In the genomic region with DNA sequence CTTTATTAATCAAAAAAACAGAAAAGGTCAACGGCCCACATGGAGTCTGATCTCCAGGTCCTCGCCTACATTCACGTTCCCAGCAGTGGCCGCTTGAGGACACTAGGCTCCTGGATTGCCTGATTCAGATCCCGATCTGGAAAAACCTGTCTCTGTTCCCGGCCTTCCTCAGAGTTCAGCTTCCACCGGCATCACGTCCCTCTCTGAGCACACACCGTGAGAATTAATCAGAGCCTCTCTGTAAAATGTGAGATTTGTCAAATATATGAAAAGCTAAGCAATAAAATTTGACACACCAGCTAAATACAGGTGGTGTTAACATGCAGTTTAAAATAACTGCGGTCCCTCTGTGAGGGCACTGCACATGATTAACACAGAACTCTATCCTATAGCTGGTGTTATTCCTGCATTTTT, we compare ENCODE assay signal across 8 cellular contexts.
DNase-seq lines count a peak whose midpoint lies in the region; ATAC-seq and TF ChIP-seq lines count a peak whose summit lies in the region.

No MANE protein-coding gene starts in this region.

- peaks cover 23% of the 10 kb centered on the region for H3K4me1 ChIP-seq in foreskin keratinocyte

- H3K36me3 ChIP-seq in MG63, result no peaks in the 10 kb centered on the region

- H3K27me3 ChIP-seq in foreskin keratinocyte, result no peaks in the 10 kb centered on the region
- H3K27me3 ChIP-seq in MG63, result no peaks in the 10 kb centered on the region

- H3K4me3 ChIP-seq in MG63, result no peak overlapping the region

- TF ChIP-seq CTCF in foreskin keratinocyte (conservative IDR thresholded peaks at IDR 0.05), result peak; percentile 93

- H3K9me3 ChIP-seq in MG63, result no peaks in the 10 kb centered on the region

- intact Hi-C loops in posterior vena cava (cut with DNase I), result loop anchor here in 1 of 2 donors (5.0 to 10.0 kb wide), 2 partner anchors 75 to 172 kb away; no protein-coding TSS in a partner anchor

- DNase-seq in DMS53 (lab: John Stamatoyannopoulos, UW) (peak; percentile 96), SHP77 (lab: John Stamatoyannopoulos, UW) (peak; percentile 88 to 89), foreskin keratinocyte (peak; percentile 70 to 85), posterior vena cava (ENCODE audit: low spot score) (peak; percentile 87), MG63 (no peak), NCI-H1417 treated with DMSO at 0.1 percent for 48 hours (lab: John Stamatoyannopoulos, UW) (no peak)

- ATAC-seq in foreskin keratinocyte (peak; percentile 84), GM21619 (IDR thresholded peaks at IDR 0.05; ENCODE audit: unreplicated experiment) (no peak), HG03135 (IDR thresholded peaks at IDR 0.05; ENCODE audit: unreplicated experiment) (no peak)

- peak overlapping the region; percentile 54 for H3K27ac ChIP-seq in foreskin keratinocyte

Comparison
In these comparisons a context has a peak if more than half of its experiments do, and no peak if none do; other contexts are left out.
1. DNase-seq: peak in DMS53 (single experiment), SHP77 (2 of 2), foreskin keratinocyte (2 of 2) and posterior vena cava (single experiment); none in MG63 (single experiment) and NCI-H1417 treated with DMSO at 0.1 percent for 48 hours (single experiment).